ENCODE assay signal across 1 cellular context in the genomic region with DNA sequence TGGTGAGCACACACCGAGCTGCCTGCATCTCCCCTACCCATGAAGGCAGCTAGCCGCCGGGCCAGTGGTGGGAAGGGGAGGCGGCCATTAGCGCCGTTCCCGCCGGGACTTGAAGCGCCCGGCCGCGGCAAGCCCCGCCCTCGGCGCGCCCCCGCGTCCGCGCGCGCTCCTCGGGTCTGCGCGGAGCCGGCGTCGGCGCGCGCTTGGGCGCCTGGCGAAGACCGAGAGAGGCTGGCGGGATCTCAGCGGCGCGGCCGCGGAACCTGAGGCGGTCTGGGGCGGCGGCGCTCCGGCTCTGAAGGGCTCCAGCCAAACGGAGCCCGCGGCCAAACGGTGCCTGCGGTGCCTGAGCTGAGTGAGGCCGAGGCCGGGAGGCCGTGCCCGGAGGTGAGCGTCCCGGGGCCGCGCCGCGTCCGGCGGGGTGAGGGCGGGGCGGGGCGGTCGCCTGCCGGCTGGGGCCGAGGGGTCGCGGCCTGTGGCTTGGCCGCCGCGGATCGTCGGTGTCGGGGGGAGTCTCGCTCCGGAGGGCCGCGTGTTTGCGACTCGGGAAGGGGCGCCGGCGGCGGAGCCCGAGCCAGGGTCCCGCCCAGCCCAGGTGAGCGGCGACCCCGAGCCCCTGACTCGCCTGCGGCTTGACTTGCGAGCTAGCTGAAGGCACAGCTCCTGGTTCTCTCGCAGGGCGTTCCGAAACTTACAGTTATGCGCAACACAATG.
TF ChIP-seq lines count a peak whose summit lies in the region.

A gene with protein sequence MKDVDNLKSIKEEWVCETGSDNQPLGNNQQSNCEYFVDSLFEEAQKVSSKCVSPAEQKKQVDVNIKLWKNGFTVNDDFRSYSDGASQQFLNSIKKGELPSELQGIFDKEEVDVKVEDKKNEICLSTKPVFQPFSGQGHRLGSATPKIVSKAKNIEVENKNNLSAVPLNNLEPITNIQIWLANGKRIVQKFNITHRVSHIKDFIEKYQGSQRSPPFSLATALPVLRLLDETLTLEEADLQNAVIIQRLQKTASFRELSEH (plus strand): TSS at position 202 of the 714 bp plus-strand sequence. CDS start 17,852 bp downstream, outside the sequence.

TF ChIP-seq in K562, 482 proteins besides CTCF, POLR2A, EP300 and RAD21 (continued from another document and continues in another):
- TF ChIP-seq, protein P1, sequence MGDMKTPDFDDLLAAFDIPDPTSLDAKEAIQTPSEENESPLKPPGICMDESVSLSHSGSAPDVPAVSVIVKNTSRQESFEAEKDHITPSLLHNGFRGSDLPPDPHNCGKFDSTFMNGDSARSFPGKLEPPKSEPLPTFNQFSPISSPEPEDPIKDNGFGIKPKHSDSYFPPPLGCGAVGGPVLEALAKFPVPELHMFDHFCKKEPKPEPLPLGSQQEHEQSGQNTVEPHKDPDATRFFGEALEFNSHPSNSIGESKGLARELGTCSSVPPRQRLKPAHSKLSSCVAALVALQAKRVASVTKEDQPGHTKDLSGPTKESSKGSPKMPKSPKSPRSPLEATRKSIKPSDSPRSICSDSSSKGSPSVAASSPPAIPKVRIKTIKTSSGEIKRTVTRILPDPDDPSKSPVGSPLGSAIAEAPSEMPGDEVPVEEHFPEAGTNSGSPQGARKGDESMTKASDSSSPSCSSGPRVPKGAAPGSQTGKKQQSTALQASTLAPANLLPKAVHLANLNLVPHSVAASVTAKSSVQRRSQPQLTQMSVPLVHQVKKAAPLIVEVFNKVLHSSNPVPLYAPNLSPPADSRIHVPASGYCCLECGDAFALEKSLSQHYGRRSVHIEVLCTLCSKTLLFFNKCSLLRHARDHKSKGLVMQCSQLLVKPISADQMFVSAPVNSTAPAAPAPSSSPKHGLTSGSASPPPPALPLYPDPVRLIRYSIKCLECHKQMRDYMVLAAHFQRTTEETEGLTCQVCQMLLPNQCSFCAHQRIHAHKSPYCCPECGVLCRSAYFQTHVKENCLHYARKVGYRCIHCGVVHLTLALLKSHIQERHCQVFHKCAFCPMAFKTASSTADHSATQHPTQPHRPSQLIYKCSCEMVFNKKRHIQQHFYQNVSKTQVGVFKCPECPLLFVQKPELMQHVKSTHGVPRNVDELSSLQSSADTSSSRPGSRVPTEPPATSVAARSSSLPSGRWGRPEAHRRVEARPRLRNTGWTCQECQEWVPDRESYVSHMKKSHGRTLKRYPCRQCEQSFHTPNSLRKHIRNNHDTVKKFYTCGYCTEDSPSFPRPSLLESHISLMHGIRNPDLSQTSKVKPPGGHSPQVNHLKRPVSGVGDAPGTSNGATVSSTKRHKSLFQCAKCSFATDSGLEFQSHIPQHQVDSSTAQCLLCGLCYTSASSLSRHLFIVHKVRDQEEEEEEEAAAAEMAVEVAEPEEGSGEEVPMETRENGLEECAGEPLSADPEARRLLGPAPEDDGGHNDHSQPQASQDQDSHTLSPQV (IDR thresholded peaks at IDR 0.05), result peak; percentile 46; the same call in 1 of the 2 replicates
- TF ChIP-seq GABPA (tag; conservative IDR thresholded peaks at IDR 0.05; ENCODE audit: low read depth) (peak; percentile 37; the same call in 1 of the 2 replicates), SMAD4 (CRISPR knock-in tag; conservative IDR thresholded peaks at IDR 0.05) (peak; percentile 86; the same call in 1 of the 2 replicates), NONO (IDR thresholded peaks at IDR 0.05; ENCODE audit: low read depth in 2 of 2, low read length in 1 of 2) (peak; percentile 53 to 60; a peak in 2 of 4 replicates), ZNF609 (CRISPR knock-in tag; IDR thresholded peaks at IDR 0.05; ENCODE audit: borderline replicate concordance) (peak; percentile 20; the same call in 1 of the 2 replicates), TBP (optimal IDR thresholded peaks at IDR 0.05; ENCODE audit: low read depth, low read length) (peak; percentile 61), NRF1 (conservative IDR thresholded peaks at IDR 0.05 in 1 of 2, IDR thresholded peaks at IDR 0.05 in 1 of 2) (peak; percentile 50 to 54; a peak in 3 of 4 replicates), HOXB6 (CRISPR knock-in tag; IDR thresholded peaks at IDR 0.05; ENCODE audit: borderline replicate concordance) (no peak), GATAD2B (IDR thresholded peaks at IDR 0.05; ENCODE audit: borderline replicate concordance) (peak; percentile 83; the same call in 1 of the 2 replicates), MAZ (CRISPR knock-in tag; conservative IDR thresholded peaks at IDR 0.05 in 1 of 2, IDR thresholded peaks at IDR 0.05 in 1 of 2) (peak; percentile 52 to 85), MYBL2 (IDR thresholded peaks at IDR 0.05; ENCODE audit: low read depth) (no peak), MYBL2 (CRISPR knock-in tag; IDR thresholded peaks at IDR 0.05; ENCODE audit: borderline replicate concordance) (no peak), ZBTB17 (CRISPR knock-in tag; IDR thresholded peaks at IDR 0.05) (peak; percentile 50; the same call in 1 of the 2 replicates), CREM (IDR thresholded peaks at IDR 0.05; ENCODE audit: low read depth) (peak; percentile 36; the same call in 1 of the 2 replicates), POLR2B (IDR thresholded peaks at IDR 0.05; ENCODE audit: low read depth, partially characterized antibody) (peak; percentile 76), CTBP1 (IDR thresholded peaks at IDR 0.05; ENCODE audit: borderline replicate concordance) (peak; percentile 91), KDM5B (IDR thresholded peaks at IDR 0.05; ENCODE audit: insufficient replicate concordance, low read depth, low read length) (peak; percentile 88), RBBP5 (IDR thresholded peaks at IDR 0.05; ENCODE audit: borderline replicate concordance, insufficient read depth, low read length, poor library complexity, severe bottlenecking) (peak; percentile 91), SIN3A (IDR thresholded peaks at IDR 0.05; ENCODE audit: borderline replicate concordance in 2 of 2, control insufficient read depth in 1 of 2, low read depth in 2 of 2, low read length in 2 of 2) (peak; percentile 43 to 44; a peak in 1 of 4 replicates), ATF4 (CRISPR knock-in tag; IDR thresholded peaks at IDR 0.05) (peak; percentile 9; the same call in 1 of the 2 replicates), HLTF (IDR thresholded peaks at IDR 0.05) (no peak), PHF8 (IDR thresholded peaks at IDR 0.05; ENCODE audit: borderline replicate concordance, low read length) (peak; percentile 96; the same call in 1 of the 2 replicates), CREB3L1 (IDR thresholded peaks at IDR 0.05; ENCODE audit: borderline replicate concordance, low read depth) (peak; percentile 22; the same call in 1 of the 2 replicates), ZNF263 (CRISPR knock-in tag; IDR thresholded peaks at IDR 0.05; ENCODE audit: borderline replicate concordance) (no peak), POLR2G (IDR thresholded peaks at IDR 0.05; ENCODE audit: low read depth, low read length) (peak; percentile 94), CREB1 (IDR thresholded peaks at IDR 0.05) (peak; percentile 16; the same call in 1 of the 2 replicates), CREB1 (CRISPR knock-in tag; IDR thresholded peaks at IDR 0.05) (peak; percentile 33; the same call in 1 of the 2 replicates), ZNF583 (CRISPR knock-in tag; IDR thresholded peaks at IDR 0.05) (peak; percentile 85), THRB (CRISPR knock-in tag; conservative IDR thresholded peaks at IDR 0.05) (no peak), ZEB2 (IDR thresholded peaks at IDR 0.05) (no peak), NR2C2 (CRISPR knock-in tag; IDR thresholded peaks at IDR 0.05) (no peak), NR2C2 (tag; IDR thresholded peaks at IDR 0.05) (peak; percentile 17; the same call in 1 of the 2 replicates), ZNF277 (CRISPR knock-in tag; IDR thresholded peaks at IDR 0.05; ENCODE audit: borderline replicate concordance) (no peak)
- TF ChIP-seq, protein P2, sequence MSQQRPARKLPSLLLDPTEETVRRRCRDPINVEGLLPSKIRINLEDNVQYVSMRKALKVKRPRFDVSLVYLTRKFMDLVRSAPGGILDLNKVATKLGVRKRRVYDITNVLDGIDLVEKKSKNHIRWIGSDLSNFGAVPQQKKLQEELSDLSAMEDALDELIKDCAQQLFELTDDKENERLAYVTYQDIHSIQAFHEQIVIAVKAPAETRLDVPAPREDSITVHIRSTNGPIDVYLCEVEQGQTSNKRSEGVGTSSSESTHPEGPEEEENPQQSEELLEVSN (IDR thresholded peaks at IDR 0.05; ENCODE audit: borderline replicate concordance in 1 of 2, extremely low read depth in 1 of 2, insufficient read depth in 1 of 2, insufficient read length in 1 of 2, low read depth in 1 of 2, low read length in 1 of 2, poor library complexity in 1 of 2, severe bottlenecking in 1 of 2), result peak; percentile 71 to 88
- TF ChIP-seq, protein P3, sequence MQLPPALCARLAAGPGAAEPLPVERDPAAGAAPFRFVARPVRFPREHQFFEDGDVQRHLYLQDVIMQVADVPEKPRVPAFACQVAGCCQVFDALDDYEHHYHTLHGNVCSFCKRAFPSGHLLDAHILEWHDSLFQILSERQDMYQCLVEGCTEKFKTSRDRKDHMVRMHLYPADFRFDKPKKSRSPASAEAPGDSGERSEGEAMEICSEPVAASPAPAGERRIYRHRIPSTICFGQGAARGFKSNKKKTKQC (CRISPR knock-in tag; IDR thresholded peaks at IDR 0.05), result peak; percentile 54; the same call in 1 of the 2 replicates
- TF ChIP-seq, protein P4, sequence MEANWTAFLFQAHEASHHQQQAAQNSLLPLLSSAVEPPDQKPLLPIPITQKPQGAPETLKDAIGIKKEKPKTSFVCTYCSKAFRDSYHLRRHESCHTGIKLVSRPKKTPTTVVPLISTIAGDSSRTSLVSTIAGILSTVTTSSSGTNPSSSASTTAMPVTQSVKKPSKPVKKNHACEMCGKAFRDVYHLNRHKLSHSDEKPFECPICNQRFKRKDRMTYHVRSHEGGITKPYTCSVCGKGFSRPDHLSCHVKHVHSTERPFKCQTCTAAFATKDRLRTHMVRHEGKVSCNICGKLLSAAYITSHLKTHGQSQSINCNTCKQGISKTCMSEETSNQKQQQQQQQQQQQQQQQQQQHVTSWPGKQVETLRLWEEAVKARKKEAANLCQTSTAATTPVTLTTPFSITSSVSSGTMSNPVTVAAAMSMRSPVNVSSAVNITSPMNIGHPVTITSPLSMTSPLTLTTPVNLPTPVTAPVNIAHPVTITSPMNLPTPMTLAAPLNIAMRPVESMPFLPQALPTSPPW (CRISPR knock-in tag; IDR thresholded peaks at IDR 0.05), result peak; percentile 83
